Comparison of ENCODE assay signal across 16 cellular contexts in the genomic region with DNA sequence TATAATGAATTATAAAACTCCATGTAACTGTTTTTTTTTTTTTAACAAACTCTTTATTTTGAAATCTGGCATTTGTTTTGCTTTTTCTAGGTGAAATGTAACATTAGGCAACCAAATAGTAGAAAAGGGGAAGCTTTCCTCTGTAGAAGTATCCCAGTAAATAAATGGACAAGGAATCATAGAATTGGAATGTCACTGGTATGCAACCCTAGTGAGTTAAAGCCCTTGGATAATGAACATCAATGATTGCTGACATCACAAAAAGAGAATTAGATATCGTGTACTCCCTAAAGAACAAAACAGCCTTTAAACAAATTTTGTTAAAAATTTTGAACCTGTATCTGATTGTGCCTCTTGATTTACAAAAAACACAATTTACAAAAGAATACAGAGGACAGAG.
A peak's percentile ranks its signal among the peaks of the same experiment; 100 is the strongest.
DNase-seq lines count a peak whose midpoint lies in the region; ATAC-seq and TF ChIP-seq lines count a peak whose summit lies in the region.
"Had no signal": no experiment of that assay in that cellular context is flagged by ENCODE, and none has a peak within 500 bp of the region (broad histone marks: within the 10 kb centered on the region; RNA-seq: fewer than 3 reads in every experiment).

No MANE protein-coding gene starts in this region.

- H3K4me3 ChIP-seq in adipocyte (ENCODE audit: low read length) (peak overlapping the region; percentile 65), fibroblast of villous mesenchyme (ENCODE audit: low read depth, low read length) (no peak overlapping the region), ovary (no peak overlapping the region)
- H3K4me3 ChIP-seq: lung had no signal

- no peak overlapping the region for H3K27ac ChIP-seq in ovary

- no peak for TF ChIP-seq EP300 in ovary (IDR thresholded peaks at IDR 0.05)

- TF ChIP-seq CTCF in fibroblast of villous mesenchyme (IDR thresholded peaks at IDR 0.05; ENCODE audit: insufficient read depth, low read depth, low read length) (no peak), ovary (IDR thresholded peaks at IDR 0.05) (no peak)

- TF ChIP-seq POLR2A in ovary (IDR thresholded peaks at IDR 0.05): no peak

- intact Hi-C loops in left cardiac atrium (cut with DNase I) (loop anchor here (5.0 to 10.0 kb wide), 3 partner anchors 50 to 318 kb away; no protein-coding TSS in a partner anchor), left ventricle myocardium superior (cut with micrococcal nuclease) (loop anchor here (5.0 kb wide), 1 partner anchor 153 kb away; no protein-coding TSS in a partner anchor), ovary (cut with DNase I) (loop anchor here in 2 of 4 donors (10.0 kb wide), 1 partner anchor 150 kb away; no protein-coding TSS in a partner anchor)

- peak; percentile 23 to 42 for ATAC-seq in left cardiac atrium
- no peak for ATAC-seq in left ventricle myocardium superior

- H3K36me3 ChIP-seq in adipocyte (ENCODE audit: control insufficient read depth, insufficient read depth, low read length, severe bottlenecking) (no peaks in the 10 kb centered on the region), ovary (no peaks in the 10 kb centered on the region)

- H3K9ac ChIP-seq in adipocyte (ENCODE audit: low read length): peak overlapping the region; percentile 58

- DNase-seq in left cardiac atrium (no peak), left ventricle myocardium superior (no peak), adipocyte (ENCODE audit: low read depth) (peak; percentile 67), fibroblast of villous mesenchyme (ENCODE audit: low read depth) (peak; percentile 79), DMS53 (lab: John Stamatoyannopoulos, UW) (no peak), inferior parietal cortex (ENCODE audit: extremely low spot score) (no peak), HuH-7 (ENCODE audit: low spot score) (no peak), ovary (no peak)
- DNase-seq: activated CD4-positive, alpha-beta T cell treated with anti-CD3 and anti-CD28 coated beads, Interleukin-2, amount 50 U/mL, for 4 hours; aorta; DMS79; hippocampal formation; NCI-H1930; SHP77; small intestine had no signal

- H3K9me3 ChIP-seq in adipocyte (ENCODE audit: control insufficient read depth, low read length) (no peaks in the 10 kb centered on the region), ovary (no peaks in the 10 kb centered on the region)

- peaks cover 36% of the 10 kb centered on the region for H3K4me1 ChIP-seq in adipocyte (ENCODE audit: control insufficient read depth, insufficient read depth, low read length)
- no peaks in the 10 kb centered on the region for H3K4me1 ChIP-seq in ovary (ENCODE audit: insufficient read depth)

- H3K27me3 ChIP-seq in adipocyte (replicated peaks; ENCODE audit: control insufficient read depth, insufficient read depth, low read length) (no peaks in the 10 kb centered on the region), ovary (no peaks in the 10 kb centered on the region)

- 44 to 64% (median 53%) methylated on average over 1 of the region's 1 CpG for WGBS in ovary, 3 donors

Comparison
In these comparisons a context has a peak if more than half of its experiments do, and no peak if none do; other contexts are left out.
1. DNase-seq: peak in adipocyte (single experiment) and fibroblast of villous mesenchyme (single experiment); none in left cardiac atrium (single experiment), left ventricle myocardium superior (single experiment), DMS53 (single experiment), inferior parietal cortex (single experiment), HuH-7 (single experiment) and ovary (0 of 5).